ENCODE assay signal across 17 cellular contexts in genomic region chr7:127359011-127359410, GRCh38. TPM values are rescaled to one million over a fixed set of nuclear protein-coding genes. Genes with fewer than 3 reads are reported as not detected.
DNase-seq lines count a peak whose midpoint lies in the region; ATAC-seq and TF ChIP-seq lines count a peak whose summit lies in the region.
"Had no signal": no experiment of that assay in that cellular context is flagged by ENCODE, and none has a peak within 500 bp of the region (broad histone marks: within the 10 kb centered on the region; RNA-seq: fewer than 3 reads in every experiment).

No MANE protein-coding gene starts in this region.

- TF ChIP-seq CTCF in CD4-positive, alpha-beta T cell (IDR thresholded peaks at IDR 0.05), result no peak

- no peaks in the 10 kb centered on the region for H3K79me1 ChIP-seq in mesendoderm (ENCODE audit: low read length)

- H2BK5ac ChIP-seq in mesendoderm (ENCODE audit: low read length), result no peak overlapping the region

- H3K36me3 ChIP-seq in mesendoderm (ENCODE audit: control insufficient read depth, insufficient read depth, low read length), result no peaks in the 10 kb centered on the region

- peaks cover 50% of the 10 kb centered on the region for H3K36me3 Mint-ChIP-seq in CD4-positive, alpha-beta T cell (ENCODE audit: low read depth)
- H3K36me3 Mint-ChIP-seq in T-helper 17 cell (ENCODE audit: low read depth), result peaks cover 11% of the 10 kb centered on the region
- peaks cover 19% of the 10 kb centered on the region for H3K36me3 Mint-ChIP-seq in T-helper 2 cell treated with Interferon-gamma antibody and Interleukin-4, amounts not matched to agents 5 μg/mL and 100 μg/mL, for 36 hours (ENCODE audit: low read depth)

- H4K8ac ChIP-seq in mesendoderm (ENCODE audit: low read depth, low read length), result no peak overlapping the region

- WGBS in mesendoderm (ENCODE audit: extremely low coverage, insufficient coverage, low lambda C conversion rate), result no CpG with 5 or more reads among the region's 1 CpG

- ATAC-seq in CD4-positive, alpha-beta T cell (ENCODE audit: poor library complexity), result no peak
- ATAC-seq in T-helper 17 cell (no peak), esophagus mucosa (peak; percentile 46)
- ATAC-seq: GM12878, HepG2 had no signal

- no peak overlapping the region for H2AK5ac ChIP-seq in mesendoderm (ENCODE audit: low read length)

- H2BK15ac ChIP-seq in mesendoderm (replicated peaks; ENCODE audit: low read depth), result no peak overlapping the region

- intact Hi-C loops in CD4-positive, alpha-beta T cell (cut with DNase I, micrococcal nuclease), result no loop called here

- H3K9ac ChIP-seq in mesendoderm (ENCODE audit: low read length), result no peak overlapping the region
- H3K9ac ChIP-seq: BLaER1 had no signal

- no peaks in the 10 kb centered on the region for H3K9me3 ChIP-seq in CD4-positive, alpha-beta T cell (ENCODE audit: control insufficient read depth, low read length)
- no peaks in the 10 kb centered on the region for H3K9me3 ChIP-seq in T-helper 17 cell (ENCODE audit: control insufficient read depth, low read length, poor library complexity, severe bottlenecking)
- H3K9me3 ChIP-seq: BLaER1 had no signal

- no peak overlapping the region for H3K23ac ChIP-seq in mesendoderm (ENCODE audit: low read length)

- no peak for DNase-seq in CD4-positive, alpha-beta T cell
- DNase-seq in T-helper 17 cell (no peak), mesendoderm (peak; percentile 64), caudate nucleus (lab: John Stamatoyannopoulos, UW) (no peak), H4 (ENCODE audit: low spot score) (no peak)
- no peak for DNase-seq in T-helper 2 cell treated with Interferon-gamma antibody and Interleukin-4, amounts not matched to agents 5 μg/mL and 100 μg/mL, for 36 hours (ENCODE audit: low spot score)
- DNase-seq: 8988T, AML-193, Calu3, DMS 273 treated with DMSO at 0.1 percent for 48 hours, GOT3, HCEC 1CT, HFFc6 had no signal

- H3K4ac ChIP-seq in mesendoderm (ENCODE audit: low read depth, low read length), result no peak overlapping the region

- H3K27ac ChIP-seq in CD4-positive, alpha-beta T cell (ENCODE audit: low read depth, low read length), result peak overlapping the region; percentile 34
- no peak overlapping the region for H3K27ac ChIP-seq in mesendoderm (ENCODE audit: low read depth, low read length)
- H3K27ac ChIP-seq in caudate nucleus (ENCODE audit: low read depth, low read length), result no peak overlapping the region
- H3K27ac ChIP-seq: BLaER1 had no signal

- H3K27me3 ChIP-seq in CD4-positive, alpha-beta T cell (ENCODE audit: control insufficient read depth, insufficient read depth, low read length), result no peaks in the 10 kb centered on the region
- no peaks in the 10 kb centered on the region for H3K27me3 ChIP-seq in mesendoderm (ENCODE audit: insufficient read depth, low read length, poor library complexity)
- H3K27me3 ChIP-seq: BLaER1 had no signal

- CTCF ChIA-PET in CD4-positive, alpha-beta T cell (lab: Charles Lee), result interaction anchor here (1.0 to 1.4 kb wide), 2 partner anchors 10 to 11 kb away, joined by 3 read pairs; no protein-coding TSS in a partner anchor

- H3K56ac ChIP-seq in mesendoderm (ENCODE audit: low read length), result no peak overlapping the region

- no peak overlapping the region for H3K4me2 ChIP-seq in mesendoderm (ENCODE audit: low read length)
- H3K4me2 ChIP-seq: BLaER1 had no signal

- no peak overlapping the region for H3K4me3 Mint-ChIP-seq in CD4-positive, alpha-beta T cell
- no peak overlapping the region for H3K4me3 Mint-ChIP-seq in T-helper 17 cell
- no peak overlapping the region for H3K4me3 Mint-ChIP-seq in T-helper 2 cell treated with Interferon-gamma antibody and Interleukin-4, amounts not matched to agents 5 μg/mL and 100 μg/mL, for 36 hours
- H3K4me3 Mint-ChIP-seq: HFFc6 had no signal

- no peak overlapping the region for H2BK120ac ChIP-seq in mesendoderm (ENCODE audit: low read depth, low read length)

- H3K4me1 ChIP-seq in mesendoderm (ENCODE audit: control insufficient read depth, low read depth, low read length), result no peaks in the 10 kb centered on the region
- H3K4me1 ChIP-seq: BLaER1 had no signal

- no peak overlapping the region for H3K18ac ChIP-seq in mesendoderm (ENCODE audit: low read length)

- no peak overlapping the region for H3K4me3 ChIP-seq in mesendoderm (ENCODE audit: low read length)
- H3K4me3 ChIP-seq: BLaER1, GM12878 had no signal

- no peaks in the 10 kb centered on the region for H3K27me3 Mint-ChIP-seq in CD4-positive, alpha-beta T cell
- H3K27me3 Mint-ChIP-seq in T-helper 17 cell, result no peaks in the 10 kb centered on the region
- H3K27me3 Mint-ChIP-seq in T-helper 2 cell treated with Interferon-gamma antibody and Interleukin-4, amounts not matched to agents 5 μg/mL and 100 μg/mL, for 36 hours (ENCODE audit: low read depth), result no peaks in the 10 kb centered on the region

- no peak overlapping the region for H4K5ac ChIP-seq in mesendoderm (ENCODE audit: low read length)

- no peaks in the 10 kb centered on the region for H3K9me3 Mint-ChIP-seq in CD4-positive, alpha-beta T cell
- H3K9me3 Mint-ChIP-seq in T-helper 2 cell treated with Interferon-gamma antibody and Interleukin-4, amounts not matched to agents 5 μg/mL and 100 μg/mL, for 36 hours, result no peaks in the 10 kb centered on the region
- H3K9me3 Mint-ChIP-seq: HFFc6 had no signal

- no peak overlapping the region for H3K27ac Mint-ChIP-seq in CD4-positive, alpha-beta T cell
- peak overlapping the region; percentile 21 for H3K27ac Mint-ChIP-seq in T-helper 17 cell
- no peak overlapping the region for H3K27ac Mint-ChIP-seq in T-helper 2 cell treated with Interferon-gamma antibody and Interleukin-4, amounts not matched to agents 5 μg/mL and 100 μg/mL, for 36 hours
- H3K27ac Mint-ChIP-seq: HFFc6 had no signal

- POLR2A ChIA-PET in CD4-positive, alpha-beta T cell (lab: Charles Lee), result interaction anchor here (1.1 kb wide), 1 partner anchor 11 kb away, joined by 3 read pairs; no protein-coding TSS in a partner anchor

- no peaks in the 10 kb centered on the region for H3K79me2 ChIP-seq in mesendoderm (ENCODE audit: control insufficient read depth, insufficient read depth, low read length)

- H3K4me1 Mint-ChIP-seq in CD4-positive, alpha-beta T cell (ENCODE audit: low read depth), result peaks cover 16% of the 10 kb centered on the region
- H3K4me1 Mint-ChIP-seq in T-helper 17 cell, result peaks cover 13% of the 10 kb centered on the region
- H3K4me1 Mint-ChIP-seq in T-helper 2 cell treated with Interferon-gamma antibody and Interleukin-4, amounts not matched to agents 5 μg/mL and 100 μg/mL, for 36 hours (ENCODE audit: low read depth), result peaks cover 5% of the 10 kb centered on the region

RNA-seq across cellular contexts. Expression of gene ZNF800, which starts 33.5 kb away (rescaled TPM):
- 10 to 100 TPM; 73.9 to 78.9 TPM for total RNA-seq in CD4-positive, alpha-beta T cell
- total RNA-seq in T-helper 17 cell (10 to 100 TPM; 67.2 to 70.1 TPM), esophagus mucosa (17.6 TPM)
- polyA plus RNA-seq in mesendoderm (2013, experiment 1 of 2), result 7.3 TPM
- polyA plus RNA-seq in mesendoderm (2013, experiment 2 of 2), result 7.9 TPM
- 8.5 and 9.3 TPM in 2 replicates for total RNA-seq in H4 (2014; rRNA removed; shearing (Covaris generic))
